1 cellular context compared by ENCODE assay signal in the genomic region with DNA sequence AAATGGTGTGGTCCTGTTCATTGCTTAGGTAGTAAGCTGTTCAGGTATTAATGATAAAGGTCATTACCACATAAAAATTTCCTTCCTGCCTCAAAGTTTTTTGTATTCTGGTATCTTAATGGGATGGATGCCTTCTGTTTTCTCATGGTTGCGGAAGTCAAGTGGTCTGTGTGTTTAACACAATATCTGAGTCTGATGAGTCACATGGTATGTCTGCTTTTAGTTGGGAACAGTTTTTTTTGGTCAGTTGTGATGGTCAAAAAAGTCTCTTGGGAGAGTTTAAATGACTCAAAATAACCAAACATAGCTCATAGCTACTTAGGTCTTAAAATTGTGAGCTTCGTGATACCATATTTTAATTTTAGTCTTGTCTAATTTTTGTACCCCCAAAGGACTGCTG.
TF ChIP-seq lines count a peak whose summit lies in the region.

No MANE protein-coding gene starts in this region.

TF ChIP-seq in GM12878, 131 proteins besides CTCF, POLR2A, EP300 and RAD21 (continued from another document and continues in another):
- TF ChIP-seq CBFB (IDR thresholded peaks at IDR 0.05; ENCODE audit: low read depth) = no peak
- no peak for TF ChIP-seq CEBPB (IDR thresholded peaks at IDR 0.05; ENCODE audit: borderline replicate concordance in 1 of 2, low read depth in 2 of 2, low read length in 2 of 2)
- peak; percentile 63; the same call in 1 of the 2 replicates for TF ChIP-seq IRF4 (IDR thresholded peaks at IDR 0.05; ENCODE audit: low read depth, low read length)
- no peak for TF ChIP-seq CHD1 (IDR thresholded peaks at IDR 0.05; ENCODE audit: low read depth, low read length)
- TF ChIP-seq BHLHE40 (IDR thresholded peaks at IDR 0.05; ENCODE audit: borderline replicate concordance in 1 of 2, low read depth in 2 of 2, low read length in 1 of 2) = peak in 1 of 2 experiments; percentile 60; a peak in 1 of 4 replicates
- TF ChIP-seq TCF12 (IDR thresholded peaks at IDR 0.05; ENCODE audit: low read depth, low read length) = no peak
- TF ChIP-seq, protein P1, sequence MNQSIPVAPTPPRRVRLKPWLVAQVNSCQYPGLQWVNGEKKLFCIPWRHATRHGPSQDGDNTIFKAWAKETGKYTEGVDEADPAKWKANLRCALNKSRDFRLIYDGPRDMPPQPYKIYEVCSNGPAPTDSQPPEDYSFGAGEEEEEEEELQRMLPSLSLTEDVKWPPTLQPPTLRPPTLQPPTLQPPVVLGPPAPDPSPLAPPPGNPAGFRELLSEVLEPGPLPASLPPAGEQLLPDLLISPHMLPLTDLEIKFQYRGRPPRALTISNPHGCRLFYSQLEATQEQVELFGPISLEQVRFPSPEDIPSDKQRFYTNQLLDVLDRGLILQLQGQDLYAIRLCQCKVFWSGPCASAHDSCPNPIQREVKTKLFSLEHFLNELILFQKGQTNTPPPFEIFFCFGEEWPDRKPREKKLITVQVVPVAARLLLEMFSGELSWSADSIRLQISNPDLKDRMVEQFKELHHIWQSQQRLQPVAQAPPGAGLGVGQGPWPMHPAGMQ (IDR thresholded peaks at IDR 0.05; ENCODE audit: borderline replicate concordance) = no peak
- TF ChIP-seq POLR2AphosphoS5 (IDR thresholded peaks at IDR 0.05; ENCODE audit: low read length) = no peak
- TF ChIP-seq, protein P2, sequence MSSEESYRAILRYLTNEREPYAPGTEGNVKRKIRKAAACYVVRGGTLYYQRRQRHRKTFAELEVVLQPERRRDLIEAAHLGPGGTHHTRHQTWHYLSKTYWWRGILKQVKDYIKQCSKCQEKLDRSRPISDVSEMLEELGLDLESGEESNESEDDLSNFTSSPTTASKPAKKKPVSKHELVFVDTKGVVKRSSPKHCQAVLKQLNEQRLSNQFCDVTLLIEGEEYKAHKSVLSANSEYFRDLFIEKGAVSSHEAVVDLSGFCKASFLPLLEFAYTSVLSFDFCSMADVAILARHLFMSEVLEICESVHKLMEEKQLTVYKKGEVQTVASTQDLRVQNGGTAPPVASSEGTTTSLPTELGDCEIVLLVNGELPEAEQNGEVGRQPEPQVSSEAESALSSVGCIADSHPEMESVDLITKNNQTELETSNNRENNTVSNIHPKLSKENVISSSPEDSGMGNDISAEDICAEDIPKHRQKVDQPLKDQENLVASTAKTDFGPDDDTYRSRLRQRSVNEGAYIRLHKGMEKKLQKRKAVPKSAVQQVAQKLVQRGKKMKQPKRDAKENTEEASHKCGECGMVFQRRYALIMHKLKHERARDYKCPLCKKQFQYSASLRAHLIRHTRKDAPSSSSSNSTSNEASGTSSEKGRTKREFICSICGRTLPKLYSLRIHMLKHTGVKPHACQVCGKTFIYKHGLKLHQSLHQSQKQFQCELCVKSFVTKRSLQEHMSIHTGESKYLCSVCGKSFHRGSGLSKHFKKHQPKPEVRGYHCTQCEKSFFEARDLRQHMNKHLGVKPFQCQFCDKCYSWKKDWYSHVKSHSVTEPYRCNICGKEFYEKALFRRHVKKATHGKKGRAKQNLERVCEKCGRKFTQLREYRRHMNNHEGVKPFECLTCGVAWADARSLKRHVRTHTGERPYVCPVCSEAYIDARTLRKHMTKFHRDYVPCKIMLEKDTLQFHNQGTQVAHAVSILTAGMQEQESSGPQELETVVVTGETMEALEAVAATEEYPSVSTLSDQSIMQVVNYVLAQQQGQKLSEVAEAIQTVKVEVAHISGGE (CRISPR knock-in tag; IDR thresholded peaks at IDR 0.05) = no peak
- TF ChIP-seq MEF2B (IDR thresholded peaks at IDR 0.05; ENCODE audit: partially characterized antibody, poor library complexity, severe bottlenecking) = peak; percentile 98
- TF ChIP-seq, protein P3, sequence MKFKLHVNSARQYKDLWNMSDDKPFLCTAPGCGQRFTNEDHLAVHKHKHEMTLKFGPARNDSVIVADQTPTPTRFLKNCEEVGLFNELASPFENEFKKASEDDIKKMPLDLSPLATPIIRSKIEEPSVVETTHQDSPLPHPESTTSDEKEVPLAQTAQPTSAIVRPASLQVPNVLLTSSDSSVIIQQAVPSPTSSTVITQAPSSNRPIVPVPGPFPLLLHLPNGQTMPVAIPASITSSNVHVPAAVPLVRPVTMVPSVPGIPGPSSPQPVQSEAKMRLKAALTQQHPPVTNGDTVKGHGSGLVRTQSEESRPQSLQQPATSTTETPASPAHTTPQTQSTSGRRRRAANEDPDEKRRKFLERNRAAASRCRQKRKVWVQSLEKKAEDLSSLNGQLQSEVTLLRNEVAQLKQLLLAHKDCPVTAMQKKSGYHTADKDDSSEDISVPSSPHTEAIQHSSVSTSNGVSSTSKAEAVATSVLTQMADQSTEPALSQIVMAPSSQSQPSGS (IDR thresholded peaks at IDR 0.05; ENCODE audit: low read length) = no peak; the same call in 1 of the 2 replicates
- TF ChIP-seq, protein P4, sequence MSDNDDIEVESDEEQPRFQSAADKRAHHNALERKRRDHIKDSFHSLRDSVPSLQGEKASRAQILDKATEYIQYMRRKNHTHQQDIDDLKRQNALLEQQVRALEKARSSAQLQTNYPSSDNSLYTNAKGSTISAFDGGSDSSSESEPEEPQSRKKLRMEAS (IDR thresholded peaks at IDR 0.05; ENCODE audit: low read depth, low read length) = no peak
- no peak for TF ChIP-seq NR2F1 (conservative IDR thresholded peaks at IDR 0.05)
- no peak for TF ChIP-seq GABPA (IDR thresholded peaks at IDR 0.05; ENCODE audit: low read depth)
- no peak for TF ChIP-seq RCOR1 (conservative IDR thresholded peaks at IDR 0.05; ENCODE audit: low read depth, low read length)
- peak; percentile 73; the same call in 1 of the 2 replicates for TF ChIP-seq JUND (IDR thresholded peaks at IDR 0.05; ENCODE audit: low read depth, low read length)
- TF ChIP-seq SREBF1 (IDR thresholded peaks at IDR 0.05; ENCODE audit: low read length) = no peak
- TF ChIP-seq, protein P5, sequence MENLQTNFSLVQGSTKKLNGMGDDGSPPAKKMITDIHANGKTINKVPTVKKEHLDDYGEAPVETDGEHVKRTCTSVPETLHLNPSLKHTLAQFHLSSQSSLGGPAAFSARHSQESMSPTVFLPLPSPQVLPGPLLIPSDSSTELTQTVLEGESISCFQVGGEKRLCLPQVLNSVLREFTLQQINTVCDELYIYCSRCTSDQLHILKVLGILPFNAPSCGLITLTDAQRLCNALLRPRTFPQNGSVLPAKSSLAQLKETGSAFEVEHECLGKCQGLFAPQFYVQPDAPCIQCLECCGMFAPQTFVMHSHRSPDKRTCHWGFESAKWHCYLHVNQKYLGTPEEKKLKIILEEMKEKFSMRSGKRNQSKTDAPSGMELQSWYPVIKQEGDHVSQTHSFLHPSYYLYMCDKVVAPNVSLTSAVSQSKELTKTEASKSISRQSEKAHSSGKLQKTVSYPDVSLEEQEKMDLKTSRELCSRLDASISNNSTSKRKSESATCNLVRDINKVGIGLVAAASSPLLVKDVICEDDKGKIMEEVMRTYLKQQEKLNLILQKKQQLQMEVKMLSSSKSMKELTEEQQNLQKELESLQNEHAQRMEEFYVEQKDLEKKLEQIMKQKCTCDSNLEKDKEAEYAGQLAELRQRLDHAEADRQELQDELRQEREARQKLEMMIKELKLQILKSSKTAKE (IDR thresholded peaks at IDR 0.05; ENCODE audit: low read depth, poor library complexity, severe bottlenecking) = peak; percentile 97
- TF ChIP-seq EED (IDR thresholded peaks at IDR 0.05; ENCODE audit: low read depth) = no peak
- TF ChIP-seq SUPT20H (IDR thresholded peaks at IDR 0.05; ENCODE audit: borderline replicate concordance, control insufficient read depth, low read depth, low read length) = no peak
- TF ChIP-seq ETV6 (conservative IDR thresholded peaks at IDR 0.05 in 1 of 2, IDR thresholded peaks at IDR 0.05 in 1 of 2; ENCODE audit: borderline replicate concordance in 1 of 2, low read depth in 1 of 2) = no peak
- TF ChIP-seq ZNF217 (IDR thresholded peaks at IDR 0.05) = peak; percentile 68; the same call in 1 of the 2 replicates
- no peak for TF ChIP-seq NRF1 (conservative IDR thresholded peaks at IDR 0.05; ENCODE audit: low read depth, low read length)
- TF ChIP-seq HDAC6 (IDR thresholded peaks at IDR 0.05; ENCODE audit: unreplicated experiment) = no peak
- no peak for TF ChIP-seq ZSCAN29 (IDR thresholded peaks at IDR 0.05)
- TF ChIP-seq, protein P6, sequence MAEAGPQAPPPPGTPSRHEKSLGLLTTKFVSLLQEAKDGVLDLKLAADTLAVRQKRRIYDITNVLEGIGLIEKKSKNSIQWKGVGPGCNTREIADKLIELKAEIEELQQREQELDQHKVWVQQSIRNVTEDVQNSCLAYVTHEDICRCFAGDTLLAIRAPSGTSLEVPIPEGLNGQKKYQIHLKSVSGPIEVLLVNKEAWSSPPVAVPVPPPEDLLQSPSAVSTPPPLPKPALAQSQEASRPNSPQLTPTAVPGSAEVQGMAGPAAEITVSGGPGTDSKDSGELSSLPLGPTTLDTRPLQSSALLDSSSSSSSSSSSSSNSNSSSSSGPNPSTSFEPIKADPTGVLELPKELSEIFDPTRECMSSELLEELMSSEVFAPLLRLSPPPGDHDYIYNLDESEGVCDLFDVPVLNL (IDR thresholded peaks at IDR 0.05; ENCODE audit: low read depth, low read length) = no peak
- TF ChIP-seq TBL1XR1 (IDR thresholded peaks at IDR 0.05; ENCODE audit: low read depth, low read length) = peak; percentile 57; the same call in 1 of the 2 replicates
- TF ChIP-seq SMAD1 (IDR thresholded peaks at IDR 0.05; ENCODE audit: low read depth, partially characterized antibody) = no peak
- peak; percentile 74 for TF ChIP-seq IKZF1 (conservative IDR thresholded peaks at IDR 0.05)
- TF ChIP-seq MEF2A (IDR thresholded peaks at IDR 0.05; ENCODE audit: insufficient read depth, low read depth, low read length) = peak; percentile 87
- TF ChIP-seq, protein P7, sequence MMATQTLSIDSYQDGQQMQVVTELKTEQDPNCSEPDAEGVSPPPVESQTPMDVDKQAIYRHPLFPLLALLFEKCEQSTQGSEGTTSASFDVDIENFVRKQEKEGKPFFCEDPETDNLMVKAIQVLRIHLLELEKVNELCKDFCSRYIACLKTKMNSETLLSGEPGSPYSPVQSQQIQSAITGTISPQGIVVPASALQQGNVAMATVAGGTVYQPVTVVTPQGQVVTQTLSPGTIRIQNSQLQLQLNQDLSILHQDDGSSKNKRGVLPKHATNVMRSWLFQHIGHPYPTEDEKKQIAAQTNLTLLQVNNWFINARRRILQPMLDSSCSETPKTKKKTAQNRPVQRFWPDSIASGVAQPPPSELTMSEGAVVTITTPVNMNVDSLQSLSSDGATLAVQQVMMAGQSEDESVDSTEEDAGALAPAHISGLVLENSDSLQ (IDR thresholded peaks at IDR 0.05) = no peak
- no peak for TF ChIP-seq MTA3 (IDR thresholded peaks at IDR 0.05; ENCODE audit: borderline replicate concordance, low read length)
- TF ChIP-seq EZH2 (IDR thresholded peaks at IDR 0.05; ENCODE audit: borderline replicate concordance, control insufficient read depth, low read depth, low read length) = no peak
- no peak for TF ChIP-seq TCF3 (IDR thresholded peaks at IDR 0.05; ENCODE audit: borderline replicate concordance, insufficient read depth, low read depth, low read length)
- TF ChIP-seq MYB (IDR thresholded peaks at IDR 0.05; ENCODE audit: borderline replicate concordance, low read depth, low read length) = no peak
- no peak for TF ChIP-seq CBX3 (IDR thresholded peaks at IDR 0.05; ENCODE audit: borderline replicate concordance, low read depth)
- no peak for TF ChIP-seq YY1 (IDR thresholded peaks at IDR 0.05; ENCODE audit: low read depth, low read length)
- no peak for TF ChIP-seq HDGF (IDR thresholded peaks at IDR 0.05)
- TF ChIP-seq TCF7 (IDR thresholded peaks at IDR 0.05; ENCODE audit: borderline replicate concordance) = no peak
- TF ChIP-seq FOS (IDR thresholded peaks at IDR 0.05; ENCODE audit: borderline replicate concordance, extremely low read depth, insufficient read length) = no peak
- TF ChIP-seq RAD51 (IDR thresholded peaks at IDR 0.05) = peak; percentile 93
- no peak for TF ChIP-seq NR2C2 (IDR thresholded peaks at IDR 0.05; ENCODE audit: borderline replicate concordance, control insufficient read depth, insufficient read length, low read depth)
- TF ChIP-seq RBBP5 (conservative IDR thresholded peaks at IDR 0.05) = no peak
- peak; percentile 27; the same call in 1 of the 2 replicates for TF ChIP-seq PML (IDR thresholded peaks at IDR 0.05; ENCODE audit: low read length)
- TF ChIP-seq STAT3 (IDR thresholded peaks at IDR 0.05; ENCODE audit: low read depth, low read length) = no peak
- TF ChIP-seq MYC (IDR thresholded peaks at IDR 0.05; ENCODE audit: insufficient read depth, insufficient read length, insufficient replicate concordance, low read length, severe bottlenecking) = no peak
- TF ChIP-seq BCL11A (IDR thresholded peaks at IDR 0.05; ENCODE audit: low read depth, low read length) = peak; percentile 76
- TF ChIP-seq, protein P8, sequence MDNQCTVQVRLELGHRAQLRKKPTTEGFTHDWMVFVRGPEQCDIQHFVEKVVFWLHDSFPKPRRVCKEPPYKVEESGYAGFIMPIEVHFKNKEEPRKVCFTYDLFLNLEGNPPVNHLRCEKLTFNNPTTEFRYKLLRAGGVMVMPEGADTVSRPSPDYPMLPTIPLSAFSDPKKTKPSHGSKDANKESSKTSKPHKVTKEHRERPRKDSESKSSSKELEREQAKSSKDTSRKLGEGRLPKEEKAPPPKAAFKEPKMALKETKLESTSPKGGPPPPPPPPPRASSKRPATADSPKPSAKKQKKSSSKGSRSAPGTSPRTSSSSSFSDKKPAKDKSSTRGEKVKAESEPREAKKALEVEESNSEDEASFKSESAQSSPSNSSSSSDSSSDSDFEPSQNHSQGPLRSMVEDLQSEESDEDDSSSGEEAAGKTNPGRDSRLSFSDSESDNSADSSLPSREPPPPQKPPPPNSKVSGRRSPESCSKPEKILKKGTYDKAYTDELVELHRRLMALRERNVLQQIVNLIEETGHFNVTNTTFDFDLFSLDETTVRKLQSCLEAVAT (IDR thresholded peaks at IDR 0.05) = 0 out of 2 replicates have a peak, but pooled peaks have one; percentile 34
- TF ChIP-seq BACH1 (IDR thresholded peaks at IDR 0.05; ENCODE audit: borderline replicate concordance) = no peak; the same call in 1 of the 2 replicates
- TF ChIP-seq ZNF207 (IDR thresholded peaks at IDR 0.05; ENCODE audit: borderline replicate concordance) = no peak
